Comparison of ENCODE assay signal across 10 cellular contexts in the genomic region with DNA sequence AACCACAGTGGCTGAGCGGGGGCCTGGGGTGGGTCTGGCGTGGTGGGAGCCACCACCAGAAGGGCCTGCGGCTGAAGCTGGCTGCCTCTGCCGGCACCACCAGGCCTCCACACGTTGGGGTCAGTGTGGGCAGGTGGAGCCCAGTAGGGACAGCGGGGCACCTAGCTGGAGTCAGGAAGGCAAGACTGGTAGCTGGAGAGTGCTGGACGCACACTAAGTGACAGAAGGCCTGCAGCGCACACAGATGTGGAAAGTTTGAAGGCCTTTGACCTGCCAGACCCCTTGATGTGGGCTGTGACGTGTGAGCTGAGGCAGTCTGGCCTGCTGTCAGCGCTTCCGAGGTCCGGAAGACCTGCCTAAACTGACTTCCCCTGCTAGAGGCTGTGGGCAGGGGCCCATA. TPM values are rescaled to one million over a fixed set of nuclear protein-coding genes. Genes with fewer than 3 reads are reported as not detected.
DNase-seq lines count a peak whose midpoint lies in the region; ATAC-seq and TF ChIP-seq lines count a peak whose summit lies in the region.
"Had no signal": no experiment of that assay in that cellular context is flagged by ENCODE, and none has a peak within 500 bp of the region (broad histone marks: within the 10 kb centered on the region; RNA-seq: fewer than 3 reads in every experiment).

No MANE protein-coding gene starts in this region.

- H3K9me3 Mint-ChIP-seq in type B pancreatic cell, result no peaks in the 10 kb centered on the region

- POLR2A ChIA-PET in PC-9 (lab: Charles Lee; ENCODE audit: unreplicated experiment), result no interaction called here

- H2AFZ ChIP-seq in PC-9, result no peak overlapping the region

- no peaks in the 10 kb centered on the region for H3K27me3 ChIP-seq in PC-9 (ENCODE audit: insufficient read depth, low read depth)
- no peaks in the 10 kb centered on the region for H3K27me3 ChIP-seq in muscle layer of duodenum (ENCODE audit: low read depth, low read length)
- H3K27me3 ChIP-seq in thyroid gland, result no peaks in the 10 kb centered on the region

- H4K20me1 ChIP-seq in PC-9 (ENCODE audit: insufficient read depth), result no peaks in the 10 kb centered on the region; the same call in 1 of the 2 replicates

- no peaks in the 10 kb centered on the region for H3K9me2 ChIP-seq in PC-9 (ENCODE audit: insufficient read depth)

- intact Hi-C loops in PC-9 (cut with micrococcal nuclease; ENCODE audit: unreplicated experiment), result no loop called here
- intact Hi-C loops in thyroid gland (cut with DNase I), result no loop called here

- H3K4me2 ChIP-seq in PC-9, result peak overlapping the region; percentile 64; the same call in 1 of the 2 replicates

- no peak overlapping the region for H3K4me3 Mint-ChIP-seq in type B pancreatic cell

- H3K4me3 ChIP-seq in PC-9 (no peak overlapping the region), coronary artery (peak overlapping the region; percentile 7), muscle layer of duodenum (ENCODE audit: low read depth in 1 of 2, low read length in 2 of 2) (peak overlapping the region in 1 of 2 donors; percentile 1), thyroid gland (replicated peaks in 1 of 3) (no peak overlapping the region)

- peaks cover 6% of the 10 kb centered on the region for H3K4me1 Mint-ChIP-seq in type B pancreatic cell (ENCODE audit: unreplicated experiment)

- TF ChIP-seq CTCF in PC-9 (conservative IDR thresholded peaks at IDR 0.05), result no peak
- no peak for TF ChIP-seq CTCF in coronary artery (IDR thresholded peaks at IDR 0.05)
- TF ChIP-seq CTCF in thyroid gland (IDR thresholded peaks at IDR 0.05), result no peak
- no peak for TF ChIP-seq CTCF in type B pancreatic cell (conservative IDR thresholded peaks at IDR 0.05)

- DNase-seq in PC-9 (no peak), coronary artery (ENCODE audit: low spot score) (no peak), thyroid gland (no peak), G401 (ENCODE audit: low spot score) (no peak), type B pancreatic cell (ENCODE audit: extremely low spot score, unreplicated experiment) (no peak)
- DNase-seq: H7, KBM-7 had no signal

- H3K36me3 Mint-ChIP-seq in type B pancreatic cell, result no peaks in the 10 kb centered on the region

- H3K27me3 Mint-ChIP-seq in type B pancreatic cell, result peaks cover 5% of the 10 kb centered on the region

- no peak overlapping the region for H3K27ac Mint-ChIP-seq in type B pancreatic cell

- H3K79me2 ChIP-seq in PC-9 (ENCODE audit: low read depth), result peaks cover 82% of the 10 kb centered on the region

- H3K27ac ChIP-seq in PC-9 (peak overlapping the region; percentile 52), coronary artery (peak overlapping the region; percentile 71 to 90), muscle layer of duodenum (ENCODE audit: low read length) (peak overlapping the region; percentile 77), thyroid gland (peak overlapping the region; percentile 45 to 73 (median 68))

- H3K4me1 ChIP-seq in PC-9 (replicated peaks; ENCODE audit: insufficient read depth), result peaks cover 30% of the 10 kb centered on the region
- H3K4me1 ChIP-seq in muscle layer of duodenum (ENCODE audit: control insufficient read depth in 1 of 2, insufficient read depth in 2 of 2, low read length in 2 of 2), result peaks cover 14 to 29% of the 10 kb centered on the region in 2 donors
- peaks cover 12 to 18% of the 10 kb centered on the region in 2 donors for H3K4me1 ChIP-seq in thyroid gland

- H3K9me3 ChIP-seq in PC-9 (ENCODE audit: insufficient read depth, low read depth), result no peaks in the 10 kb centered on the region
- H3K9me3 ChIP-seq in muscle layer of duodenum (ENCODE audit: control insufficient read depth in 1 of 2, low read length in 2 of 2), result no peaks in the 10 kb centered on the region
- no peaks in the 10 kb centered on the region for H3K9me3 ChIP-seq in thyroid gland

- in situ Hi-C loops in G401 (cut with HindIII; ENCODE audit: low sequenced_read_pairs), result no loop called here

- peaks cover 24% of the 10 kb centered on the region for H3F3A ChIP-seq in PC-9 (ENCODE audit: insufficient read depth, low read depth)

- no peak for TF ChIP-seq POLR2A in thyroid gland (IDR thresholded peaks at IDR 0.05)

- ATAC-seq in GM19463 (IDR thresholded peaks at IDR 0.05; ENCODE audit: unreplicated experiment) (no peak), GM19467 (IDR thresholded peaks at IDR 0.05; ENCODE audit: unreplicated experiment) (no peak)

- no peaks in the 10 kb centered on the region for H3K36me3 ChIP-seq in PC-9 (ENCODE audit: low read depth)
- H3K36me3 ChIP-seq in muscle layer of duodenum (ENCODE audit: control insufficient read depth in 1 of 2, insufficient read depth in 2 of 2, low read length in 2 of 2), result no peaks in the 10 kb centered on the region
- no peaks in the 10 kb centered on the region for H3K36me3 ChIP-seq in thyroid gland

- CTCF ChIA-PET in PC-9 (lab: Charles Lee), result no interaction called here

- no TSS peak for BruUV-seq in PC-9 (replicated peaks; lab: Mats Ljungman, UMichigan)

- WGBS in thyroid gland, 2 donors, result 71 to 91% methylated on average over 7 to 11 of the region's 12 CpGs

RNA-seq across cellular contexts. Expression of a gene that starts 26.3 kb away (rescaled TPM):
- total RNA-seq in PC-9 (2021) (13.4 and 14.8 TPM in 2 replicates), thyroid gland (1 to 10 TPM; 4.7 to 7.9 (median 6.6) TPM), type B pancreatic cell (ENCODE audit: low replicate concordance) (11.3 and 12.9 TPM in 2 replicates)
- total RNA-seq in G401 (2014; rRNA removed; shearing (Covaris generic)), result 0.18 and 0.85 TPM in 2 replicates
